9 cellular contexts compared by ENCODE assay signal in genomic region chr11:28566643-28567042, GRCh38.
DNase-seq lines count a peak whose midpoint lies in the region; ATAC-seq and TF ChIP-seq lines count a peak whose summit lies in the region.
"Had no signal": no experiment of that assay in that cellular context is flagged by ENCODE, and none has a peak within 500 bp of the region (broad histone marks: within the 10 kb centered on the region; RNA-seq: fewer than 3 reads in every experiment).

No MANE protein-coding gene starts in this region.

- peak overlapping the region; percentile 66 for H3K4me2 ChIP-seq in IMR-90 (ENCODE audit: low read depth, low read length)

- H2BK15ac ChIP-seq in IMR-90 (ENCODE audit: low read depth, low read length) = no peak overlapping the region

- ATAC-seq in IMR-90 (ENCODE audit: low read depth) (peak; percentile 98), left lung (peak; percentile 94), GM19397 (IDR thresholded peaks at IDR 0.05; ENCODE audit: unreplicated experiment) (no peak), GM18858 (IDR thresholded peaks at IDR 0.05; ENCODE audit: unreplicated experiment) (no peak)

- peak overlapping the region; percentile 74 to 96 for H4K8ac ChIP-seq in IMR-90 (ENCODE audit: low read depth in 2 of 2, low read length in 2 of 2)

- peaks cover 4% of the 10 kb centered on the region for H3K4me1 ChIP-seq in A673 (ENCODE audit: insufficient read depth, low read length, poor library complexity, severe bottlenecking)
- peaks cover 5% of the 10 kb centered on the region for H3K4me1 ChIP-seq in IMR-90 (ENCODE audit: control insufficient read depth, insufficient read depth, low read length)
- peaks cover 0 to 16% of the 10 kb centered on the region in 2 donors for H3K4me1 ChIP-seq in duodenal mucosa (ENCODE audit: control insufficient read depth in 1 of 2, insufficient read depth in 2 of 2, low read length in 2 of 2)
- H3K4me1 ChIP-seq in left lung = no peaks in the 10 kb centered on the region
- peaks cover 0 to 12% (median 0%) of the 10 kb centered on the region in 4 donors for H3K4me1 ChIP-seq in tibial nerve

- H3K27ac ChIP-seq in A673 (ENCODE audit: low read depth, low read length, poor library complexity, severe bottlenecking) (no peak overlapping the region), IMR-90 (ENCODE audit: insufficient read depth, low read length) (peak overlapping the region; percentile 78), duodenal mucosa (ENCODE audit: low read depth, low read length) (no peak overlapping the region), left lung (peak overlapping the region in 1 of 2 donors; percentile 9), tibial nerve (no peak overlapping the region)

- peak overlapping the region; percentile 78 for H4K5ac ChIP-seq in IMR-90 (ENCODE audit: low read depth, low read length)

- H3K9me3 ChIP-seq in A673 (ENCODE audit: low read depth, low read length, poor library complexity, severe bottlenecking) (no peaks in the 10 kb centered on the region), IMR-90 (ENCODE audit: control insufficient read depth, insufficient read depth, low read length) (no peaks in the 10 kb centered on the region), duodenal mucosa (ENCODE audit: control insufficient read depth in 1 of 2, low read length in 2 of 2) (no peaks in the 10 kb centered on the region), left lung (no peaks in the 10 kb centered on the region), tibial nerve (no peaks in the 10 kb centered on the region)

- POLR2A ChIA-PET in A673 (lab: Charles Lee; ENCODE audit: low non-redundant PET) = no interaction called here
- POLR2A ChIA-PET in IMR-90 (lab: Charles Lee; ENCODE audit: unreplicated experiment) = interaction anchor here (0.5 to 1.2 kb wide), 3 partner anchors 113 to 868 kb away, joined by 3 to 4 read pairs (median 3); no protein-coding TSS in a partner anchor

- no peak overlapping the region; the same call in 1 of the 2 replicates for H2AK5ac ChIP-seq in IMR-90 (ENCODE audit: low read depth, low read length)

- H3K14ac ChIP-seq in IMR-90 (replicated peaks; ENCODE audit: low read depth, low read length) = peak overlapping the region; percentile 84

- H3K56ac ChIP-seq in IMR-90 (ENCODE audit: extremely low read depth, insufficient read depth, low read length) = peak overlapping the region; percentile 95

- H2AFZ ChIP-seq in IMR-90 (replicated peaks; ENCODE audit: low read length, poor library complexity) = peak overlapping the region; percentile 82

- H3K79me1 ChIP-seq in IMR-90 (ENCODE audit: low read depth in 1 of 2, low read length in 2 of 2) = no peaks in the 10 kb centered on the region

- H3K9ac ChIP-seq in IMR-90 (ENCODE audit: low read depth, low read length) = peak overlapping the region; percentile 40
- H3K9ac ChIP-seq in duodenal mucosa (ENCODE audit: low read depth in 1 of 2, low read length in 2 of 2) = no peak overlapping the region

- H3K27me3 ChIP-seq in A673 (replicated peaks; ENCODE audit: insufficient read depth, low read depth, low read length, poor library complexity) = peaks cover 6% of the 10 kb centered on the region
- no peaks in the 10 kb centered on the region for H3K27me3 ChIP-seq in IMR-90 (ENCODE audit: control insufficient read depth, insufficient read depth, low read length)
- H3K27me3 ChIP-seq in duodenal mucosa (ENCODE audit: control insufficient read depth in 1 of 2, insufficient read depth in 2 of 2, low read length in 2 of 2) = no peaks in the 10 kb centered on the region
- no peaks in the 10 kb centered on the region for H3K27me3 ChIP-seq in left lung
- H3K27me3 ChIP-seq in tibial nerve = no peaks in the 10 kb centered on the region

- peak overlapping the region; percentile 99 for H3K18ac ChIP-seq in IMR-90 (ENCODE audit: low read depth, low read length)

- H2BK120ac ChIP-seq in IMR-90 (ENCODE audit: low read depth, low read length) = peak overlapping the region; percentile 94

- peak overlapping the region; percentile 99 for H4K91ac ChIP-seq in IMR-90 (ENCODE audit: insufficient read depth, low read depth, low read length)

- H3K4ac ChIP-seq in IMR-90 (ENCODE audit: low read depth, low read length) = peak overlapping the region; percentile 49

- dilution Hi-C loops in IMR-90 (cut with HindIII; ENCODE audit: low sequenced_read_pairs, unreplicated experiment) = no loop called here

- peak; percentile 13; the same call in 1 of the 2 replicates for TF ChIP-seq POLR2A in IMR-90 (IDR thresholded peaks at IDR 0.05; ENCODE audit: low read depth, low read length)
- TF ChIP-seq POLR2A in tibial nerve (IDR thresholded peaks at IDR 0.05) = no peak

- no peaks in the 10 kb centered on the region for H3K9me1 ChIP-seq in IMR-90 (ENCODE audit: insufficient read depth, low read length)

- H3K23ac ChIP-seq in IMR-90 (ENCODE audit: low read depth, low read length) = peak overlapping the region; percentile 82

- H4K20me1 ChIP-seq in IMR-90 (ENCODE audit: insufficient read depth, low read length) = no peaks in the 10 kb centered on the region

- in situ Hi-C loops in IMR-90 (cut with MboI; ENCODE audit: low sequenced_read_pairs) = loop anchor here (25.0 kb wide), 1 partner anchor 771 kb away; no protein-coding TSS in a partner anchor

- peak overlapping the region; percentile 97 for H2BK5ac ChIP-seq in IMR-90 (ENCODE audit: low read depth, low read length, poor library complexity, severe bottlenecking)

- CTCF ChIA-PET in A673 (lab: Charles Lee) (no interaction called here), IMR-90 (lab: Yijun Ruan, JAX) (no interaction called here)

- intact Hi-C loops in A673 (cut with micrococcal nuclease; ENCODE audit: unreplicated experiment) = no loop called here
- intact Hi-C loops in IMR-90 (cut with micrococcal nuclease) = loop anchor here (1.0 to 5.0 kb wide), 7 partner anchors 191 to 864 kb away; partner anchors contain the start of gene BDNF
- intact Hi-C loops in left lung (cut with DNase I) = no loop called here

- DNase-seq in A673 (ENCODE audit: low spot score) (peak; percentile 79), IMR-90 (peak; percentile 100), left lung (peak; percentile 52 to 57), tibial nerve (ENCODE audit: low spot score in 2 of 2) (peak; percentile 13 to 38), UCSD-AML1 (lab: John Stamatoyannopoulos, UW; ENCODE audit: unreplicated experiment) (no peak)
- DNase-seq: DND-41 had no signal

- no peaks in the 10 kb centered on the region for H3K36me3 ChIP-seq in A673 (ENCODE audit: insufficient read depth, low read length, poor library complexity, severe bottlenecking)
- H3K36me3 ChIP-seq in IMR-90 (ENCODE audit: control insufficient read depth, insufficient read depth, low read length) = no peaks in the 10 kb centered on the region
- H3K36me3 ChIP-seq in duodenal mucosa (ENCODE audit: control insufficient read depth in 1 of 2, insufficient read depth in 2 of 2, low read length in 2 of 2) = no peaks in the 10 kb centered on the region
- H3K36me3 ChIP-seq in left lung = no peaks in the 10 kb centered on the region
- no peaks in the 10 kb centered on the region for H3K36me3 ChIP-seq in tibial nerve

- H3K4me3 ChIP-seq in A673 (ENCODE audit: low read depth, low read length, poor library complexity, severe bottlenecking) (no peak overlapping the region), IMR-90 (ENCODE audit: insufficient read depth, low read depth, low read length) (peak overlapping the region; percentile 3; the same call in 1 of the 2 replicates), duodenal mucosa (ENCODE audit: low read depth in 1 of 2, low read length in 2 of 2) (peak overlapping the region; percentile 55 to 58), left lung (no peak overlapping the region), tibial nerve (peak overlapping the region in 1 of 4 donors; percentile 2)

- no peak overlapping the region for H2AK9ac ChIP-seq in IMR-90 (replicated peaks; ENCODE audit: low read depth, low read length, poor library complexity)

- peak in 1 of 2 donors; percentile 37 for TF ChIP-seq EP300 in tibial nerve (IDR thresholded peaks at IDR 0.05)

- TF ChIP-seq CTCF in A673 (conservative IDR thresholded peaks at IDR 0.05; ENCODE audit: low read depth, low read length) (no peak), IMR-90 (conservative IDR thresholded peaks at IDR 0.05; ENCODE audit: low read depth, low read length) (no peak), left lung (IDR thresholded peaks at IDR 0.05) (no peak), tibial nerve (IDR thresholded peaks at IDR 0.05) (no peak)

- TF ChIP-seq RAD21 in IMR-90 (IDR thresholded peaks at IDR 0.05; ENCODE audit: low read length) = peak; percentile 40

- peak overlapping the region; percentile 86 for H2BK20ac ChIP-seq in IMR-90 (ENCODE audit: low read depth, low read length)

- no CpG with 5 or more reads among the region's 13 CpGs for WGBS in IMR-90 (ENCODE audit: extremely low coverage in 2 of 2, insufficient read length in 1 of 2), 2 experiments
- WGBS in tibial nerve, 2 donors = 4 to 6% methylated on average over 13 of the region's 13 CpGs

- BruUV-seq in A673 (replicated peaks; lab: Mats Ljungman, UMichigan) (no TSS peak), IMR-90 (replicated peaks; lab: Mats Ljungman, UMichigan) (no TSS peak)

TF ChIP-seq in IMR-90, 13 proteins besides CTCF, POLR2A, EP300 and RAD21 (continues in another document):
- TF ChIP-seq MAZ (IDR thresholded peaks at IDR 0.05; ENCODE audit: borderline replicate concordance, low read depth, low read length) (peak; percentile 34; the same call in 1 of the 2 replicates), SMC3 (IDR thresholded peaks at IDR 0.05; ENCODE audit: low read depth, low read length) (peak; percentile 44), ELK1 (IDR thresholded peaks at IDR 0.05; ENCODE audit: borderline replicate concordance, low read depth, low read length) (no peak), CEBPB (IDR thresholded peaks at IDR 0.05; ENCODE audit: low read depth, low read length) (peak; percentile 77), NFE2L2 (IDR thresholded peaks at IDR 0.05; ENCODE audit: low read depth, low read length) (peak; percentile 51; the same call in 1 of the 2 replicates), MAFK (IDR thresholded peaks at IDR 0.05; ENCODE audit: low read depth, low read length) (peak; percentile 17; the same call in 1 of the 2 replicates), BHLHE40 (IDR thresholded peaks at IDR 0.05; ENCODE audit: low read depth, low read length) (peak; percentile 80), RFX5 (IDR thresholded peaks at IDR 0.05; ENCODE audit: low read depth, low read length) (no peak)

Comparison
In these comparisons a context has a peak if more than half of its experiments do, and no peak if none do; other contexts are left out.
1. H3K4me3 ChIP-seq: peak in IMR-90 (single experiment) and duodenal mucosa (2 of 2); none in A673 (single experiment) and left lung (0 of 2).
2. ATAC-seq: peak in IMR-90 (single experiment) and left lung (single experiment); none in GM19397 (single experiment) and GM18858 (single experiment).